ENCODE assay signal across 23 cellular contexts in genomic region chr9:104572612-104573011, GRCh38. TPM values are rescaled to one million over a fixed set of nuclear protein-coding genes. Genes with fewer than 3 reads are reported as not detected.
"Had no signal": no experiment of that assay in that cellular context is flagged by ENCODE, and none has a peak within 500 bp of the region (broad histone marks: within the 10 kb centered on the region; RNA-seq: fewer than 3 reads in every experiment).

No MANE protein-coding gene starts in this region.

- H3K9ac ChIP-seq: neural progenitor cell, parathyroid adenoma had no signal

- H3K4me2 ChIP-seq: neural progenitor cell, smooth muscle cell had no signal

- H3K4me3 ChIP-seq: esophagus squamous epithelium, heart right ventricle, left lung, neural progenitor cell, smooth muscle cell, stomach, thyroid gland, vagina had no signal

- DNase-seq: effector memory CD8-positive, alpha-beta T cell; erythroblast; esophagus squamous epithelium; foreskin melanocyte; glutamatergic neuron; heart right ventricle; hippocampal formation; left cardiac atrium; left lung; mesenchymal stem cell; midbrain; naive thymus-derived CD4-positive, alpha-beta T cell; stimulated activated CD4-positive, alpha-beta T cell treated with anti-CD3 and anti-CD28 coated beads, Interleukin-12 subunit alpha, Interleukin-12 subunit beta, amount 100 ng/mL, for 4 hours; stimulated activated CD4-positive, alpha-beta T cell treated with anti-CD3 and anti-CD28 coated beads, Interleukin-2, amount 100 ng/mL, for 24 hours; stimulated activated CD4-positive, alpha-beta T cell treated with anti-CD3 and anti-CD28 coated beads, Interleukin-4, amount 100 ng/mL, for 24 hours; stimulated activated naive CD4-positive, alpha-beta T cell treated with Interleukin-2 at 50 U/mL for 16 hours; stomach; thyroid gland; trophoblast cell had no signal

- H3K79me2 ChIP-seq: parathyroid adenoma had no signal

- H3K4me1 ChIP-seq: esophagus squamous epithelium, heart right ventricle, left lung, neural progenitor cell, parathyroid adenoma, stomach, thyroid gland, vagina had no signal

- H3K27ac ChIP-seq: esophagus squamous epithelium, heart right ventricle, left lung, neural progenitor cell, parathyroid adenoma, stomach, thyroid gland, vagina had no signal

- H3K27me3 ChIP-seq: esophagus squamous epithelium, heart right ventricle, left lung, neural progenitor cell, stomach, thyroid gland, vagina had no signal

- H3K36me3 ChIP-seq: esophagus squamous epithelium, heart right ventricle, left lung, stomach, thyroid gland, vagina had no signal

RNA-seq across cellular contexts. Expression of gene OR13C8, which starts 3.6 kb away (rescaled TPM):
- polyA plus RNA-seq: heart right ventricle; naive thymus-derived CD4-positive, alpha-beta T cell; smooth muscle cell; stomach had no signal

RNA-seq across cellular contexts. Expression of gene OR13C5, which starts 26.6 kb away (rescaled TPM):
- polyA plus RNA-seq: heart right ventricle; naive thymus-derived CD4-positive, alpha-beta T cell; smooth muscle cell; stomach had no signal

RNA-seq across cellular contexts. Expression of gene OR13C2, which starts 32.8 kb away (rescaled TPM):
- polyA plus RNA-seq: heart right ventricle; naive thymus-derived CD4-positive, alpha-beta T cell; smooth muscle cell; stomach had no signal

RNA-seq across cellular contexts. Expression of gene OR13C3, which starts 36.0 kb away (rescaled TPM):
- polyA plus RNA-seq: heart right ventricle; naive thymus-derived CD4-positive, alpha-beta T cell; smooth muscle cell; stomach had no signal

RNA-seq across cellular contexts. Expression of gene OR13C9, which starts 45.4 kb away (rescaled TPM):
- polyA plus RNA-seq: heart right ventricle; naive thymus-derived CD4-positive, alpha-beta T cell; smooth muscle cell; stomach had no signal
